Comparison of ENCODE assay signal across 10 cellular contexts in the genomic region with DNA sequence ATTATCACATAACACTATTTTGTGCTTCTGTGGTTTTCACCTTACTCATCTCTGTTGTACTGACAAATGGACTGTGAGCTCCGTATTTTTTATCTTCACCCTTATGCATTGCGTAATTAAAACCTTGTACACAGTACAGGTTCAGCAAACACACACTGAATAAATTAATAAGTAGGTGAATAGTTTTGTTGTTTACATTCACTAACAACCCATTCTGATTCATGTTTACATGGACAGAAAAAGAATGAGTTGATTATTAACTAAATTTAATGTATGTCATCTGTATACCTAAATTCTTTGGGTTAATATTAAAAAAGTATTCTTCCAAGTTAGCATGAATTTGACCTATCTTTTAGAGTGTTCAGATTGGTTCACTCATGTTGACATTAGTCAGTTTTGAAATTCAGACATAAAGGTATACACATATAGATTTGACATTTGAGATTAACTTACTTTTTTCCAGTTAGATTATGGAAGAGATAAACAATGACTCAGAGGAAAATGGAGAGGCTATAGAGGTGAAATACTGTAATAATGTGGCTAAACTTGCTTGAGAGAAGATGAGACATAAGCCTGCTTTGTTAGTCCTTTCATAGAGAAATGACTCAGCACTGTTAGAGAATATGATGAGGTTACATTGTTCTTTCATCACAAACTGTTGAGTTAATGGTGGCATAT.
DNase-seq lines count a peak whose midpoint lies in the region; ATAC-seq and TF ChIP-seq lines count a peak whose summit lies in the region.
"Had no signal": no experiment of that assay in that cellular context is flagged by ENCODE, and none has a peak within 500 bp of the region (broad histone marks: within the 10 kb centered on the region; RNA-seq: fewer than 3 reads in every experiment).

No MANE protein-coding gene starts in this region.

- H3K4me3 Mint-ChIP-seq in type B pancreatic cell: no peak overlapping the region

- no peak overlapping the region for H3K9ac ChIP-seq in mammary epithelial cell (ENCODE audit: insufficient read depth, low read length)

- no peak for TF ChIP-seq POLR2A in GM18505 (IDR thresholded peaks at IDR 0.05; ENCODE audit: borderline replicate concordance, extremely low read depth, insufficient read depth, insufficient read length)

- H3K27me3 Mint-ChIP-seq in type B pancreatic cell: no peaks in the 10 kb centered on the region

- no peaks in the 10 kb centered on the region for H3K9me3 ChIP-seq in mammary epithelial cell (replicated peaks; ENCODE audit: insufficient read depth, low read length)

- H3K4me3 ChIP-seq in mammary epithelial cell (replicated peaks in 1 of 3; ENCODE audit: insufficient read depth in 1 of 3, low read depth in 2 of 3, low read length in 3 of 3): no peak overlapping the region

- BruUV-seq in mammary epithelial cell (replicated peaks; lab: Mats Ljungman, UMichigan): TSS peak; percentile 23

- H3K4me2 ChIP-seq in mammary epithelial cell (ENCODE audit: insufficient read depth, low read depth, low read length): peak overlapping the region; percentile 65

- dilution Hi-C loops in mammary epithelial cell (cut with HindIII; ENCODE audit: low sequenced_read_pairs): no loop called here

- ATAC-seq in HG03460 (IDR thresholded peaks at IDR 0.05; ENCODE audit: unreplicated experiment): peak; percentile 72
- no peak for ATAC-seq in GM18505 (IDR thresholded peaks at IDR 0.05; ENCODE audit: unreplicated experiment)

- 17% methylated on average over 2 of the region's 2 CpGs for WGBS in mammary epithelial cell (ENCODE audit: low coverage, missing lambda C conversion rate)

- no peaks in the 10 kb centered on the region for H4K20me1 ChIP-seq in mammary epithelial cell (ENCODE audit: insufficient read depth, low read length)

- H3K36me3 ChIP-seq in mammary epithelial cell (ENCODE audit: insufficient read depth, low read length): no peaks in the 10 kb centered on the region

- CTCF ChIA-PET in mammary epithelial cell (lab: Charles Lee; ENCODE audit: low non-redundant PET): no interaction called here

- peak; percentile 63 for DNase-seq in SIG-M5 treated with dmso at 0.1 percent for 504 hours (lab: John Stamatoyannopoulos, UW; ENCODE audit: unreplicated experiment)
- no peak for DNase-seq in SIG-M5 (lab: John Stamatoyannopoulos, UW)
- peak; percentile 95 for DNase-seq in mammary epithelial cell
- no peak for DNase-seq in type B pancreatic cell (ENCODE audit: extremely low spot score, unreplicated experiment)
- no peak for DNase-seq in cerebellar cortex (ENCODE audit: low spot score)
- no peak for DNase-seq in HK-2 (ENCODE audit: unreplicated experiment)
- DNase-seq: activated effector memory CD4-positive, alpha-beta T cell treated with Interleukin-2 at 50 U/mL for 16 hours; NCI-H446 treated with DMSO at 0.1 percent for 48 hours had no signal

- H3K27ac ChIP-seq in mammary epithelial cell (ENCODE audit: insufficient read depth, low read depth, low read length): peak overlapping the region; percentile 85

- peak overlapping the region; percentile 62 for H3K27ac Mint-ChIP-seq in type B pancreatic cell

- H3K4me1 Mint-ChIP-seq in type B pancreatic cell (ENCODE audit: unreplicated experiment): peaks cover 18% of the 10 kb centered on the region

- peaks cover 48% of the 10 kb centered on the region for H3K4me1 ChIP-seq in mammary epithelial cell (ENCODE audit: insufficient read depth, low read length)

- peak overlapping the region; percentile 40 for H2AFZ ChIP-seq in mammary epithelial cell (ENCODE audit: low read depth, low read length)

- intact Hi-C loops in mammary epithelial cell (cut with micrococcal nuclease): loop anchor here (1.0 to 5.0 kb wide), 4 partner anchors 34 to 592 kb away; no protein-coding TSS in a partner anchor

- no peaks in the 10 kb centered on the region for H3K79me2 ChIP-seq in mammary epithelial cell (ENCODE audit: insufficient read depth, low read length)

- peaks cover 17% of the 10 kb centered on the region for H3K9me3 Mint-ChIP-seq in type B pancreatic cell

- no peak for TF ChIP-seq CTCF in mammary epithelial cell (conservative IDR thresholded peaks at IDR 0.05 in 1 of 2, IDR thresholded peaks at IDR 0.05 in 1 of 2; ENCODE audit: extremely low read depth in 1 of 2, insufficient read depth in 1 of 2, low read depth in 1 of 2, low read length in 2 of 2)
- TF ChIP-seq CTCF in type B pancreatic cell (conservative IDR thresholded peaks at IDR 0.05): no peak

- no peaks in the 10 kb centered on the region for H3K27me3 ChIP-seq in mammary epithelial cell (ENCODE audit: insufficient read depth, low read length)

- H3K36me3 Mint-ChIP-seq in type B pancreatic cell: no peaks in the 10 kb centered on the region

- in situ Hi-C loops in mammary epithelial cell (cut with MboI; ENCODE audit: low sequenced_read_pairs in 2 of 2): loop anchor here in 1 of 2 donors (25.0 kb wide), 1 partner anchor 542 kb away; a partner anchor contains a TSS

Comparison
In these comparisons a context has a peak if more than half of its experiments do, and no peak if none do; other contexts are left out.
1. DNase-seq: peak in SIG-M5 treated with dmso at 0.1 percent for 504 hours (single experiment) and mammary epithelial cell (single experiment); none in SIG-M5 (single experiment), type B pancreatic cell (single experiment), cerebellar cortex (single experiment) and HK-2 (single experiment).